Comparison of ENCODE assay signal across 23 cellular contexts in the genomic region with DNA sequence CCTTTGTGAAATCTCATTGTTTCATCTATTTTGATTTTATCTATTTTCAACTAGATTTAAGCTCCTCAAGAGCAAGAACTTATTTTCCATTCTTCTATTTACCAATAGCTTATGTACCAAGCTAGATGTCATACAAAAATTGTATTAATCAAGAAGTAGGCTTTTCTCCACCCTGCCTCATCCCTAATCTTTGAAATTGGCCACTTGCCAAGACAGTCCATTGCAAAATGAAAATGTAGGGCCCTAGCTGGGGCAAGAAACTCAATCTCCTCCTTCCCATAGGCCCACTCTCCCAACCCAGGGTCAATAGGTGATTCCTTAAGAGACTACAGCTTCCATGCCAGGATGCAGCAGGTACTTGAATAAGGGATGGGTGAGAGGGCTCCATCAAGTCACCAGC. TPM values are rescaled to one million over a fixed set of nuclear protein-coding genes. Genes with fewer than 3 reads are reported as not detected.
DNase-seq lines count a peak whose midpoint lies in the region; FAIRE-seq and TF ChIP-seq lines count a peak whose summit lies in the region.
"Had no signal": no experiment of that assay in that cellular context is flagged by ENCODE, and none has a peak within 500 bp of the region (broad histone marks: within the 10 kb centered on the region; RNA-seq: fewer than 3 reads in every experiment).

No MANE protein-coding gene starts in this region.

- POLR2A ChIA-PET in MCF 10A (lab: Yijun Ruan, JAX) = interaction anchor here (0.6 to 1.2 kb wide), 4 partner anchors 9 to 810 kb away, joined by 3 read pairs; no protein-coding TSS in a partner anchor

- peak overlapping the region; percentile 93 to 96 for H3K18ac ChIP-seq in mesenchymal stem cell (ENCODE audit: low read depth in 1 of 2, low read length in 2 of 2)

- H3K14ac ChIP-seq in mesenchymal stem cell (ENCODE audit: low read length in 2 of 2) = peak overlapping the region in 1 of 2 experiments; percentile 61

- H3K4me3 ChIP-seq in mammary epithelial cell (replicated peaks in 1 of 3; ENCODE audit: insufficient read depth in 1 of 3, low read depth in 2 of 3, low read length in 3 of 3) = no peak overlapping the region
- H3K4me3 ChIP-seq in astrocyte (ENCODE audit: insufficient read depth, low read depth, low read length) = no peak overlapping the region
- no peak overlapping the region for H3K4me3 ChIP-seq in mesenchymal stem cell (ENCODE audit: insufficient read depth in 1 of 2, low read depth in 1 of 2, low read length in 2 of 2)
- H3K4me3 ChIP-seq: BLaER1, MG63, ovary, upper lobe of left lung had no signal

- H3K27me3 ChIP-seq in mammary epithelial cell (ENCODE audit: insufficient read depth, low read length) = no peaks in the 10 kb centered on the region
- H3K27me3 ChIP-seq in astrocyte (ENCODE audit: insufficient read depth, low read length) = no peaks in the 10 kb centered on the region
- H3K27me3 ChIP-seq in mesenchymal stem cell (ENCODE audit: control insufficient read depth in 1 of 2, insufficient read depth in 1 of 2, low read length in 2 of 2) = no peaks in the 10 kb centered on the region
- H3K27me3 ChIP-seq: BLaER1, MG63, ovary, upper lobe of left lung had no signal

- H3K9me3 Mint-ChIP-seq in MCF 10A (ENCODE audit: unreplicated experiment) = no peaks in the 10 kb centered on the region
- peaks cover 2% of the 10 kb centered on the region for H3K9me3 Mint-ChIP-seq in astrocyte (ENCODE audit: unreplicated experiment)
- H3K9me3 Mint-ChIP-seq in endothelial cell (ENCODE audit: unreplicated experiment) = no peaks in the 10 kb centered on the region
- H3K9me3 Mint-ChIP-seq: activated naive CD4-positive, alpha-beta T cell treated with anti-CD3 and anti-CD28 coated beads, Interleukin-2, amount 50 U/mL, for 72 hours; stimulated activated naive CD8-positive, alpha-beta T cell treated with anti-CD3 and anti-CD28 coated beads, Interleukin-15, amount 100 ng/mL, for 72 hours had no signal

- FAIRE-seq in astrocyte (lab: Jason Lieb, UNC) = no peak

- H4K20me1 ChIP-seq in mammary epithelial cell (ENCODE audit: insufficient read depth, low read length) (no peaks in the 10 kb centered on the region), astrocyte (ENCODE audit: insufficient read depth, low read length) (no peaks in the 10 kb centered on the region)
- H4K20me1 ChIP-seq: BLaER1 had no signal

- peak overlapping the region; percentile 100 for H2AK5ac ChIP-seq in mesenchymal stem cell (ENCODE audit: low read length, severe bottlenecking)

- BruUV-seq in MCF 10A (replicated peaks; lab: Mats Ljungman, UMichigan) (no TSS peak), mammary epithelial cell (replicated peaks; lab: Mats Ljungman, UMichigan) (no TSS peak)

- H3K36me3 Mint-ChIP-seq in MCF 10A (ENCODE audit: insufficient read depth, unreplicated experiment) (peaks cover 4% of the 10 kb centered on the region), astrocyte (ENCODE audit: low read depth, unreplicated experiment) (no peaks in the 10 kb centered on the region), endothelial cell (ENCODE audit: low read depth, unreplicated experiment) (no peaks in the 10 kb centered on the region)
- H3K36me3 Mint-ChIP-seq: activated naive CD4-positive, alpha-beta T cell treated with anti-CD3 and anti-CD28 coated beads, Interleukin-2, amount 50 U/mL, for 72 hours; IgD-negative memory B cell had no signal

- H3K4me1 ChIP-seq in mammary epithelial cell (ENCODE audit: insufficient read depth, low read length) = peaks cover 85% of the 10 kb centered on the region
- peaks cover 70% of the 10 kb centered on the region for H3K4me1 ChIP-seq in astrocyte (ENCODE audit: insufficient read depth, low read length)
- H3K4me1 ChIP-seq in mesenchymal stem cell (ENCODE audit: control insufficient read depth, insufficient read depth, low read depth, low read length) = peaks cover 23% of the 10 kb centered on the region
- H3K4me1 ChIP-seq: BLaER1 had no signal

- H3K4me1 Mint-ChIP-seq in MCF 10A (ENCODE audit: insufficient read depth, unreplicated experiment) (peaks cover 68% of the 10 kb centered on the region), astrocyte (ENCODE audit: low read depth, unreplicated experiment) (peaks cover 74% of the 10 kb centered on the region), endothelial cell (ENCODE audit: unreplicated experiment) (peaks cover 19% of the 10 kb centered on the region)
- H3K4me1 Mint-ChIP-seq: activated CD4-positive, alpha-beta T cell treated with anti-CD3 and anti-CD28 coated beads for 36 hours; IgD-negative memory B cell; stimulated activated naive CD8-positive, alpha-beta T cell treated with anti-CD3 and anti-CD28 coated beads, Interleukin-15, amount 100 ng/mL, for 72 hours had no signal

- H3K79me1 ChIP-seq in mesenchymal stem cell (replicated peaks; ENCODE audit: low read length, poor library complexity, severe bottlenecking) = peaks cover 2% of the 10 kb centered on the region

- H2BK120ac ChIP-seq in mesenchymal stem cell (ENCODE audit: low read depth, low read length) = peak overlapping the region; percentile 88

- no peaks in the 10 kb centered on the region for H3K79me2 ChIP-seq in mammary epithelial cell (ENCODE audit: insufficient read depth, low read length)
- no peaks in the 10 kb centered on the region for H3K79me2 ChIP-seq in astrocyte (ENCODE audit: insufficient read depth, low read length)

- in situ Hi-C loops in mammary epithelial cell (cut with MboI; ENCODE audit: low sequenced_read_pairs in 2 of 2) = no loop called here

- H3K9ac ChIP-seq in mammary epithelial cell (ENCODE audit: insufficient read depth, low read length) = no peak overlapping the region
- no peak overlapping the region for H3K9ac ChIP-seq in astrocyte (ENCODE audit: low read length)
- no peak overlapping the region for H3K9ac ChIP-seq in mesenchymal stem cell (ENCODE audit: low read length)
- H3K9ac ChIP-seq: BLaER1 had no signal

- no peaks in the 10 kb centered on the region for H3K36me3 ChIP-seq in mammary epithelial cell (ENCODE audit: insufficient read depth, low read length)
- no peaks in the 10 kb centered on the region for H3K36me3 ChIP-seq in astrocyte (ENCODE audit: insufficient read depth, low read length)
- no peaks in the 10 kb centered on the region for H3K36me3 ChIP-seq in mesenchymal stem cell (ENCODE audit: control insufficient read depth in 1 of 2, insufficient read depth in 2 of 2, low read depth in 1 of 2, low read length in 2 of 2)
- H3K36me3 ChIP-seq: BLaER1, MG63, ovary, upper lobe of left lung had no signal

- TF ChIP-seq CTCF in MCF 10A (IDR thresholded peaks at IDR 0.05; ENCODE audit: unreplicated experiment) (no peak), mammary epithelial cell (conservative IDR thresholded peaks at IDR 0.05 in 1 of 2, IDR thresholded peaks at IDR 0.05 in 1 of 2; ENCODE audit: extremely low read depth in 1 of 2, insufficient read depth in 1 of 2, low read depth in 1 of 2, low read length in 2 of 2) (no peak), astrocyte (IDR thresholded peaks at IDR 0.05; ENCODE audit: insufficient read depth, low read depth, low read length) (no peak), endothelial cell (IDR thresholded peaks at IDR 0.05; ENCODE audit: unreplicated experiment) (no peak)

- no peak overlapping the region for H3K27ac ChIP-seq in mammary epithelial cell (ENCODE audit: insufficient read depth, low read depth, low read length)
- H3K27ac ChIP-seq in astrocyte (ENCODE audit: low read depth, low read length) = no peak overlapping the region
- peak overlapping the region; percentile 66 for H3K27ac ChIP-seq in mesenchymal stem cell (ENCODE audit: low read length, poor library complexity, severe bottlenecking)
- H3K27ac ChIP-seq: BLaER1, ovary, upper lobe of left lung had no signal

- H3K9me3 ChIP-seq in mammary epithelial cell (replicated peaks; ENCODE audit: insufficient read depth, low read length) (no peaks in the 10 kb centered on the region), astrocyte (ENCODE audit: insufficient read depth, low read depth, low read length) (no peaks in the 10 kb centered on the region), mesenchymal stem cell (ENCODE audit: control insufficient read depth, low read length) (no peaks in the 10 kb centered on the region)
- H3K9me3 ChIP-seq: BLaER1, MG63, ovary, upper lobe of left lung had no signal

- no peak overlapping the region for H2BK5ac ChIP-seq in mesenchymal stem cell (ENCODE audit: low read depth, low read length, poor library complexity, severe bottlenecking)

- H3K4ac ChIP-seq in mesenchymal stem cell (ENCODE audit: low read depth in 1 of 2, low read length in 2 of 2) = peak overlapping the region; percentile 52 to 94

- CTCF ChIA-PET in MCF 10A (lab: Yijun Ruan, JAX) = interaction anchor here (0.8 to 1.1 kb wide), 4 partner anchors 13 to 141 kb away, joined by 3 to 4 read pairs (median 3); no protein-coding TSS in a partner anchor
- CTCF ChIA-PET in mammary epithelial cell (lab: Charles Lee; ENCODE audit: low non-redundant PET) = interaction anchor here (0.6 kb wide), 3 partner anchors 12 to 130 kb away, joined by 3 to 14 read pairs (median 4); no protein-coding TSS in a partner anchor

- peak overlapping the region; percentile 85 for H4K8ac ChIP-seq in mesenchymal stem cell (ENCODE audit: low read length)

- dilution Hi-C loops in mammary epithelial cell (cut with HindIII; ENCODE audit: low sequenced_read_pairs) = no loop called here

- peak overlapping the region; percentile 44 to 69 for H2BK12ac ChIP-seq in mesenchymal stem cell (ENCODE audit: low read length in 2 of 2)

- H3K23ac ChIP-seq in mesenchymal stem cell (ENCODE audit: low read length in 2 of 2) = peak overlapping the region in 1 of 2 experiments; percentile 6

- peak overlapping the region; percentile 65 for H4K91ac ChIP-seq in mesenchymal stem cell (ENCODE audit: low read length)

- H2BK15ac ChIP-seq in mesenchymal stem cell (ENCODE audit: low read depth, poor library complexity, severe bottlenecking) = no peak overlapping the region

- H2AFZ ChIP-seq in mammary epithelial cell (ENCODE audit: low read depth, low read length) = no peak overlapping the region
- H2AFZ ChIP-seq in astrocyte (ENCODE audit: low read depth, low read length) = no peak overlapping the region
- no peak overlapping the region for H2AFZ ChIP-seq in mesenchymal stem cell (ENCODE audit: low read depth, low read length)

- H3K4me2 ChIP-seq in mammary epithelial cell (ENCODE audit: insufficient read depth, low read depth, low read length) (no peak overlapping the region), astrocyte (ENCODE audit: low read length) (no peak overlapping the region), mesenchymal stem cell (ENCODE audit: low read length, poor library complexity, severe bottlenecking) (no peak overlapping the region)
- H3K4me2 ChIP-seq: BLaER1 had no signal

- H3K4me3 Mint-ChIP-seq in MCF 10A (ENCODE audit: unreplicated experiment) (peak overlapping the region; percentile 12), astrocyte (ENCODE audit: unreplicated experiment) (no peak overlapping the region), endothelial cell (ENCODE audit: unreplicated experiment) (no peak overlapping the region)
- H3K4me3 Mint-ChIP-seq: activated CD4-positive, alpha-beta T cell treated with anti-CD3 and anti-CD28 coated beads for 36 hours; IgD-negative memory B cell; stimulated activated naive CD8-positive, alpha-beta T cell treated with anti-CD3 and anti-CD28 coated beads, Interleukin-15, amount 100 ng/mL, for 72 hours had no signal

- no peak for DNase-seq in MCF 10A (ENCODE audit: unreplicated experiment)
- DNase-seq in mammary epithelial cell = no peak
- no peak for DNase-seq in astrocyte (ENCODE audit: low read depth)
- no peak for DNase-seq in mesenchymal stem cell
- no peak for DNase-seq in endothelial cell (ENCODE audit: low spot score)
- DNase-seq in HT-29 (ENCODE audit: low spot score) = no peak
- no peak for DNase-seq in stimulated activated CD4-positive, alpha-beta T cell treated with anti-CD3 and anti-CD28 coated beads, Interleukin-15, amount 100 ng/mL, for 24 hours
- no peak for DNase-seq in activated CD8-positive, alpha-beta memory T cell treated with anti-CD3 and anti-CD28 coated beads, Interleukin-2, amount 50 U/mL, for 48 hours
- DNase-seq: NCI-H1417 treated with DMSO at 0.1 percent for 48 hours; NCI-H2171; SHP77; stimulated activated CD4-positive, alpha-beta T cell treated with anti-CD3 and anti-CD28 coated beads, Interleukin-12 subunit alpha, Interleukin-12 subunit beta, amount 100 ng/mL, for 4 hours; stimulated activated naive CD8-positive, alpha-beta T cell treated with anti-CD3 and anti-CD28 coated beads, Interleukin-15, amount 100 ng/mL, for 72 hours had no signal

- H3K27ac Mint-ChIP-seq in MCF 10A (ENCODE audit: low read depth, unreplicated experiment) (peak overlapping the region; percentile 8), astrocyte (ENCODE audit: unreplicated experiment) (peak overlapping the region; percentile 88), endothelial cell (ENCODE audit: unreplicated experiment) (no peak overlapping the region)
- H3K27ac Mint-ChIP-seq: activated CD4-positive, alpha-beta T cell treated with anti-CD3 and anti-CD28 coated beads for 36 hours; activated naive CD4-positive, alpha-beta T cell treated with anti-CD3 and anti-CD28 coated beads, Interleukin-2, amount 50 U/mL, for 72 hours; IgD-negative memory B cell; stimulated activated naive CD8-positive, alpha-beta T cell treated with anti-CD3 and anti-CD28 coated beads, Interleukin-15, amount 100 ng/mL, for 72 hours had no signal

- no peaks in the 10 kb centered on the region for H3K27me3 Mint-ChIP-seq in MCF 10A (ENCODE audit: insufficient read depth, unreplicated experiment)
- no peaks in the 10 kb centered on the region for H3K27me3 Mint-ChIP-seq in astrocyte (ENCODE audit: low read depth, unreplicated experiment)
- no peaks in the 10 kb centered on the region for H3K27me3 Mint-ChIP-seq in endothelial cell (ENCODE audit: unreplicated experiment)

- intact Hi-C loops in MCF 10A (cut with micrococcal nuclease) (no loop called here), mammary epithelial cell (cut with micrococcal nuclease) (no loop called here)

RNA-seq across cellular contexts. Expression of gene CALM2, which starts 18.1 kb away (rescaled TPM):
- total RNA-seq in MCF 10A (2022) (486 and 604 TPM in 2 replicates), mammary epithelial cell (100 to 1,000 TPM; 318 to 470 TPM), astrocyte (749 and 839 TPM in 2 replicates), endothelial cell (ENCODE audit: unreplicated experiment) (422 TPM)
- 498 TPM for polyA plus RNA-seq in mammary epithelial cell
- polyA minus RNA-seq in mammary epithelial cell = 173 TPM
- 708 TPM for polyA plus RNA-seq in mesenchymal stem cell (2013, experiment 1 of 2)
- polyA plus RNA-seq in mesenchymal stem cell (2013, experiment 2 of 2) = 761 TPM
- 219 and 239 TPM in 2 replicates for total RNA-seq in HT-29 (2014; rRNA removed; shearing (Covaris generic))

RNA-seq across cellular contexts. Expression of gene STPG4, which starts 39.3 kb away (rescaled TPM):
- 0.83 TPM in 1 of 2 replicates, not detected in the other for total RNA-seq in MCF 10A (2022)
- under 1 TPM; 0.17 to 0.64 TPM for total RNA-seq in mammary epithelial cell
- polyA plus RNA-seq in mammary epithelial cell = not detected
- polyA minus RNA-seq in mammary epithelial cell = not detected
- 0.55 and 0.64 TPM in 2 replicates for total RNA-seq in astrocyte
- polyA plus RNA-seq in mesenchymal stem cell (2013, experiment 1 of 2) = 0.06 TPM
- 0.05 TPM for polyA plus RNA-seq in mesenchymal stem cell (2013, experiment 2 of 2)
- not detected for total RNA-seq in endothelial cell (ENCODE audit: unreplicated experiment)
- 6.9 and 7.1 TPM in 2 replicates for total RNA-seq in HT-29 (2014; rRNA removed; shearing (Covaris generic))
- total RNA-seq: H4 had no signal
- polyA plus RNA-seq: fibroblast of lung, IgD-negative memory B cell, right cardiac atrium had no signal
